In genomic region chr17:39224778-39225307, GRCh38 we compare ENCODE assay signal across 1 cellular context.
TF ChIP-seq lines count a peak whose summit lies in the region.

No MANE protein-coding gene starts in this region.

TF ChIP-seq in K562, 482 proteins besides CTCF, POLR2A, EP300 and RAD21:
- TF ChIP-seq HNRNPLL (IDR thresholded peaks at IDR 0.05; ENCODE audit: low read depth, low read length, poor library complexity, severe bottlenecking) (no peak), PCBP1 (IDR thresholded peaks at IDR 0.05; ENCODE audit: low read depth, low read length, poor library complexity, severe bottlenecking) (peak; percentile 7)
TF ChIP-seq in K562: peak in this region for 1.
